In genomic region chr6:37033819-37034790, GRCh38 we compare ENCODE assay signal across 1 cellular context.
TF ChIP-seq lines count a peak whose summit lies in the region.

No MANE protein-coding gene starts in this region.

TF ChIP-seq in K562, 482 proteins besides CTCF, POLR2A, EP300 and RAD21 (continued from another document):
- no peak for TF ChIP-seq ZNF609 (CRISPR knock-in tag; IDR thresholded peaks at IDR 0.05; ENCODE audit: borderline replicate concordance)
- TF ChIP-seq NCOA2 (IDR thresholded peaks at IDR 0.05; ENCODE audit: partially characterized antibody in 2 of 2): no peak
- no peak for TF ChIP-seq PML (IDR thresholded peaks at IDR 0.05; ENCODE audit: low read length)
- no peak for TF ChIP-seq ARID2 (IDR thresholded peaks at IDR 0.05)
- no peak for TF ChIP-seq FOXP1 (CRISPR knock-in tag; IDR thresholded peaks at IDR 0.05)
- no peak for TF ChIP-seq PHB (CRISPR knock-in tag; IDR thresholded peaks at IDR 0.05)
- peak; percentile 93 for TF ChIP-seq ZFP36 (IDR thresholded peaks at IDR 0.05; ENCODE audit: low read depth, low read length, partially characterized antibody)
- no peak for TF ChIP-seq TCF3 (CRISPR knock-in tag; IDR thresholded peaks at IDR 0.05)
- no peak for TF ChIP-seq KLF10 (CRISPR knock-in tag; IDR thresholded peaks at IDR 0.05)
- no peak for TF ChIP-seq ZFPM2 (CRISPR knock-in tag; IDR thresholded peaks at IDR 0.05)
- TF ChIP-seq KDM1A (IDR thresholded peaks at IDR 0.05): peak; percentile 66 to 76
- no peak for TF ChIP-seq ZNF282 (CRISPR knock-in tag; IDR thresholded peaks at IDR 0.05)
- TF ChIP-seq CBX2 (IDR thresholded peaks at IDR 0.05; ENCODE audit: insufficient read depth, low read length, poor library complexity, severe bottlenecking): no peak
- TF ChIP-seq ATF7 (IDR thresholded peaks at IDR 0.05): no peak
- TF ChIP-seq FUS (optimal IDR thresholded peaks at IDR 0.05; ENCODE audit: low read depth, low read length): no peak
- no peak; the same call in 1 of the 2 replicates for TF ChIP-seq GABPB1 (CRISPR knock-in tag; IDR thresholded peaks at IDR 0.05)
- TF ChIP-seq HDGF (IDR thresholded peaks at IDR 0.05): no peak
- TF ChIP-seq GMEB1 (CRISPR knock-in tag; IDR thresholded peaks at IDR 0.05): no peak
- TF ChIP-seq JUND (IDR thresholded peaks at IDR 0.05; ENCODE audit: borderline replicate concordance, low read depth, low read length): no peak
- TF ChIP-seq JUND (tag; IDR thresholded peaks at IDR 0.05; ENCODE audit: borderline replicate concordance, low read depth, low read length): no peak
- no peak for TF ChIP-seq DNMT1 (IDR thresholded peaks at IDR 0.05)
- TF ChIP-seq NELFE (IDR thresholded peaks at IDR 0.05; ENCODE audit: insufficient read depth, insufficient read length): no peak
- TF ChIP-seq CXXC5 (CRISPR knock-in tag; IDR thresholded peaks at IDR 0.05): no peak
- TF ChIP-seq, protein P1, sequence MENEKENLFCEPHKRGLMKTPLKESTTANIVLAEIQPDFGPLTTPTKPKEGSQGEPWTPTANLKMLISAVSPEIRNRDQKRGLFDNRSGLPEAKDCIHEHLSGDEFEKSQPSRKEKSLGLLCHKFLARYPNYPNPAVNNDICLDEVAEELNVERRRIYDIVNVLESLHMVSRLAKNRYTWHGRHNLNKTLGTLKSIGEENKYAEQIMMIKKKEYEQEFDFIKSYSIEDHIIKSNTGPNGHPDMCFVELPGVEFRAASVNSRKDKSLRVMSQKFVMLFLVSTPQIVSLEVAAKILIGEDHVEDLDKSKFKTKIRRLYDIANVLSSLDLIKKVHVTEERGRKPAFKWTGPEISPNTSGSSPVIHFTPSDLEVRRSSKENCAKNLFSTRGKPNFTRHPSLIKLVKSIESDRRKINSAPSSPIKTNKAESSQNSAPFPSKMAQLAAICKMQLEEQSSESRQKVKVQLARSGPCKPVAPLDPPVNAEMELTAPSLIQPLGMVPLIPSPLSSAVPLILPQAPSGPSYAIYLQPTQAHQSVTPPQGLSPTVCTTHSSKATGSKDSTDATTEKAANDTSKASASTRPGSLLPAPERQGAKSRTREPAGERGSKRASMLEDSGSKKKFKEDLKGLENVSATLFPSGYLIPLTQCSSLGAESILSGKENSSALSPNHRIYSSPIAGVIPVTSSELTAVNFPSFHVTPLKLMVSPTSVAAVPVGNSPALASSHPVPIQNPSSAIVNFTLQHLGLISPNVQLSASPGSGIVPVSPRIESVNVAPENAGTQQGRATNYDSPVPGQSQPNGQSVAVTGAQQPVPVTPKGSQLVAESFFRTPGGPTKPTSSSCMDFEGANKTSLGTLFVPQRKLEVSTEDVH (IDR thresholded peaks at IDR 0.05; ENCODE audit: low read depth, partially characterized antibody): no peak
- no peak for TF ChIP-seq YY1 (IDR thresholded peaks at IDR 0.05; ENCODE audit: borderline replicate concordance in 1 of 3, control insufficient read depth in 1 of 3, extremely low read depth in 1 of 3, insufficient read depth in 3 of 3, insufficient read length in 1 of 3, insufficient replicate concordance in 2 of 3, low read depth in 1 of 3, low read length in 2 of 3)
- TF ChIP-seq TEAD4 (IDR thresholded peaks at IDR 0.05; ENCODE audit: low read length): no peak
- no peak for TF ChIP-seq TEAD4 (CRISPR knock-in tag; IDR thresholded peaks at IDR 0.05; ENCODE audit: borderline replicate concordance)
- TF ChIP-seq E2F5 (CRISPR knock-in tag; IDR thresholded peaks at IDR 0.05): no peak
- no peak for TF ChIP-seq ZNF3 (CRISPR knock-in tag; IDR thresholded peaks at IDR 0.05)
- TF ChIP-seq ID3 (CRISPR knock-in tag; IDR thresholded peaks at IDR 0.05): no peak
- no peak for TF ChIP-seq ID3 (tag; IDR thresholded peaks at IDR 0.05)
- no peak for TF ChIP-seq ZNF445 (CRISPR knock-in tag; IDR thresholded peaks at IDR 0.05; ENCODE audit: low read depth)
- 0 out of 4 replicates have a peak, but pooled peaks of 1 of the 2 experiments have one; percentile 59 for TF ChIP-seq HDAC1 (IDR thresholded peaks at IDR 0.05)
- peak; percentile 41; the same call in 1 of the 2 replicates for TF ChIP-seq ADNP (tag; IDR thresholded peaks at IDR 0.05)
- no peak for TF ChIP-seq CHD1 (IDR thresholded peaks at IDR 0.05; ENCODE audit: low read length)
- peak; percentile 9; the same call in 1 of the 2 replicates for TF ChIP-seq CBFB (CRISPR knock-in tag; IDR thresholded peaks at IDR 0.05)
- no peak for TF ChIP-seq ZNF354B (CRISPR knock-in tag; IDR thresholded peaks at IDR 0.05)
- peak; percentile 9 for TF ChIP-seq KDM5B (IDR thresholded peaks at IDR 0.05; ENCODE audit: insufficient replicate concordance, low read depth, low read length)
- no peak for TF ChIP-seq MXI1 (IDR thresholded peaks at IDR 0.05; ENCODE audit: low read depth, low read length)
- TF ChIP-seq SMAD4 (CRISPR knock-in tag; conservative IDR thresholded peaks at IDR 0.05): no peak
- TF ChIP-seq NFIC (IDR thresholded peaks at IDR 0.05): peak; percentile 45; the same call in 1 of the 2 replicates
- no peak for TF ChIP-seq ZBTB17 (CRISPR knock-in tag; IDR thresholded peaks at IDR 0.05)
- no peak for TF ChIP-seq ZNF384 (IDR thresholded peaks at IDR 0.05; ENCODE audit: low read depth, low read length)
- TF ChIP-seq THRB (CRISPR knock-in tag; conservative IDR thresholded peaks at IDR 0.05): no peak
- TF ChIP-seq HCFC1 (IDR thresholded peaks at IDR 0.05; ENCODE audit: low read depth, low read length): no peak
- no peak for TF ChIP-seq SIN3B (IDR thresholded peaks at IDR 0.05; ENCODE audit: low read depth)
- TF ChIP-seq POLR2H (tag; IDR thresholded peaks at IDR 0.05; ENCODE audit: low read depth): no peak
- TF ChIP-seq ILF3 (IDR thresholded peaks at IDR 0.05; ENCODE audit: borderline replicate concordance): no peak
- no peak for TF ChIP-seq SMAD1 (IDR thresholded peaks at IDR 0.05; ENCODE audit: low read depth, low read length, partially characterized antibody)
- TF ChIP-seq HDAC2 (IDR thresholded peaks at IDR 0.05): 0 out of 2 replicates have a peak, but pooled peaks have one; percentile 32
- no peak for TF ChIP-seq KAT8 (IDR thresholded peaks at IDR 0.05; ENCODE audit: low read depth)
- no peak for TF ChIP-seq MAZ (CRISPR knock-in tag; conservative IDR thresholded peaks at IDR 0.05 in 1 of 2, IDR thresholded peaks at IDR 0.05 in 1 of 2)
- TF ChIP-seq, protein P2, sequence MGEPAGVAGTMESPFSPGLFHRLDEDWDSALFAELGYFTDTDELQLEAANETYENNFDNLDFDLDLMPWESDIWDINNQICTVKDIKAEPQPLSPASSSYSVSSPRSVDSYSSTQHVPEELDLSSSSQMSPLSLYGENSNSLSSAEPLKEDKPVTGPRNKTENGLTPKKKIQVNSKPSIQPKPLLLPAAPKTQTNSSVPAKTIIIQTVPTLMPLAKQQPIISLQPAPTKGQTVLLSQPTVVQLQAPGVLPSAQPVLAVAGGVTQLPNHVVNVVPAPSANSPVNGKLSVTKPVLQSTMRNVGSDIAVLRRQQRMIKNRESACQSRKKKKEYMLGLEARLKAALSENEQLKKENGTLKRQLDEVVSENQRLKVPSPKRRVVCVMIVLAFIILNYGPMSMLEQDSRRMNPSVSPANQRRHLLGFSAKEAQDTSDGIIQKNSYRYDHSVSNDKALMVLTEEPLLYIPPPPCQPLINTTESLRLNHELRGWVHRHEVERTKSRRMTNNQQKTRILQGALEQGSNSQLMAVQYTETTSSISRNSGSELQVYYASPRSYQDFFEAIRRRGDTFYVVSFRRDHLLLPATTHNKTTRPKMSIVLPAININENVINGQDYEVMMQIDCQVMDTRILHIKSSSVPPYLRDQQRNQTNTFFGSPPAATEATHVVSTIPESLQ (CRISPR knock-in tag; IDR thresholded peaks at IDR 0.05): no peak
- no peak for TF ChIP-seq ZNF24 (IDR thresholded peaks at IDR 0.05)
- no peak for TF ChIP-seq CBX8 (IDR thresholded peaks at IDR 0.05; ENCODE audit: borderline replicate concordance, extremely low read depth, low read depth, low read length, poor library complexity, severe bottlenecking)
- no peak for TF ChIP-seq NUFIP1 (IDR thresholded peaks at IDR 0.05; ENCODE audit: partially characterized antibody)
- 0 out of 2 replicates have a peak, but pooled peaks have one; percentile 30 for TF ChIP-seq ESRRA (IDR thresholded peaks at IDR 0.05; ENCODE audit: borderline replicate concordance, low read depth)
- TF ChIP-seq SAFB2 (IDR thresholded peaks at IDR 0.05; ENCODE audit: borderline replicate concordance, low read depth, low read length, severe bottlenecking): no peak
